2 cellular contexts compared by ENCODE assay signal in genomic region chr1:183069562-183070216, GRCh38.
TF ChIP-seq lines count a peak whose summit lies in the region.

No MANE protein-coding gene starts in this region.

TF ChIP-seq in HEK293, 187 proteins besides CTCF, POLR2A, EP300 and RAD21 (continued from another document):
- TF ChIP-seq, protein P1, sequence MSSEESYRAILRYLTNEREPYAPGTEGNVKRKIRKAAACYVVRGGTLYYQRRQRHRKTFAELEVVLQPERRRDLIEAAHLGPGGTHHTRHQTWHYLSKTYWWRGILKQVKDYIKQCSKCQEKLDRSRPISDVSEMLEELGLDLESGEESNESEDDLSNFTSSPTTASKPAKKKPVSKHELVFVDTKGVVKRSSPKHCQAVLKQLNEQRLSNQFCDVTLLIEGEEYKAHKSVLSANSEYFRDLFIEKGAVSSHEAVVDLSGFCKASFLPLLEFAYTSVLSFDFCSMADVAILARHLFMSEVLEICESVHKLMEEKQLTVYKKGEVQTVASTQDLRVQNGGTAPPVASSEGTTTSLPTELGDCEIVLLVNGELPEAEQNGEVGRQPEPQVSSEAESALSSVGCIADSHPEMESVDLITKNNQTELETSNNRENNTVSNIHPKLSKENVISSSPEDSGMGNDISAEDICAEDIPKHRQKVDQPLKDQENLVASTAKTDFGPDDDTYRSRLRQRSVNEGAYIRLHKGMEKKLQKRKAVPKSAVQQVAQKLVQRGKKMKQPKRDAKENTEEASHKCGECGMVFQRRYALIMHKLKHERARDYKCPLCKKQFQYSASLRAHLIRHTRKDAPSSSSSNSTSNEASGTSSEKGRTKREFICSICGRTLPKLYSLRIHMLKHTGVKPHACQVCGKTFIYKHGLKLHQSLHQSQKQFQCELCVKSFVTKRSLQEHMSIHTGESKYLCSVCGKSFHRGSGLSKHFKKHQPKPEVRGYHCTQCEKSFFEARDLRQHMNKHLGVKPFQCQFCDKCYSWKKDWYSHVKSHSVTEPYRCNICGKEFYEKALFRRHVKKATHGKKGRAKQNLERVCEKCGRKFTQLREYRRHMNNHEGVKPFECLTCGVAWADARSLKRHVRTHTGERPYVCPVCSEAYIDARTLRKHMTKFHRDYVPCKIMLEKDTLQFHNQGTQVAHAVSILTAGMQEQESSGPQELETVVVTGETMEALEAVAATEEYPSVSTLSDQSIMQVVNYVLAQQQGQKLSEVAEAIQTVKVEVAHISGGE (tag by site-specific recombination; conservative IDR thresholded peaks at IDR 0.05; ENCODE audit: low read depth) = no peak
- TF ChIP-seq ZNF341 (tag by site-specific recombination; IDR thresholded peaks at IDR 0.05; ENCODE audit: low read depth) (peak; percentile 90), GFI1B (tag by site-specific recombination; IDR thresholded peaks at IDR 0.05) (0 out of 2 replicates have a peak, but pooled peaks have one; percentile 23), GLIS2 (tag by site-specific recombination; IDR thresholded peaks at IDR 0.05) (no peak), ZNF843 (tag by site-specific recombination; IDR thresholded peaks at IDR 0.05) (peak; percentile 45; the same call in 1 of the 2 replicates), OSR2 (tag by site-specific recombination; IDR thresholded peaks at IDR 0.05) (0 out of 2 replicates have a peak, but pooled peaks have one; percentile 21), ZNF571 (tag by site-specific recombination; IDR thresholded peaks at IDR 0.05) (no peak), TCF7L2 (IDR thresholded peaks at IDR 0.05; ENCODE audit: borderline replicate concordance, low read depth, low read length) (no peak), PRDM6 (tag by site-specific recombination; IDR thresholded peaks at IDR 0.05) (peak; percentile 59), ZNF629 (tag by site-specific recombination; IDR thresholded peaks at IDR 0.05) (peak; percentile 24; the same call in 1 of the 2 replicates), ZNF146 (tag by site-specific recombination; IDR thresholded peaks at IDR 0.05) (no peak), PRDM1 (tag by site-specific recombination; IDR thresholded peaks at IDR 0.05) (no peak), ZNF404 (tag by site-specific recombination; IDR thresholded peaks at IDR 0.05) (no peak), KLF9 (tag by site-specific recombination; IDR thresholded peaks at IDR 0.05; ENCODE audit: low read depth) (no peak), ZNF76 (tag by site-specific recombination; IDR thresholded peaks at IDR 0.05; ENCODE audit: borderline replicate concordance, low read depth) (no peak), ZBTB17 (tag by site-specific recombination; IDR thresholded peaks at IDR 0.05) (peak; percentile 38; the same call in 1 of the 2 replicates), ZSCAN5A (tag by site-specific recombination; IDR thresholded peaks at IDR 0.05) (no peak), ZNF169 (tag by site-specific recombination; IDR thresholded peaks at IDR 0.05) (no peak), HOXD13 (CRISPR knock-in tag; IDR thresholded peaks at IDR 0.05; ENCODE audit: borderline replicate concordance) (no peak), ZFP69B (tag by site-specific recombination; IDR thresholded peaks at IDR 0.05) (no peak)
- TF ChIP-seq, protein P2, sequence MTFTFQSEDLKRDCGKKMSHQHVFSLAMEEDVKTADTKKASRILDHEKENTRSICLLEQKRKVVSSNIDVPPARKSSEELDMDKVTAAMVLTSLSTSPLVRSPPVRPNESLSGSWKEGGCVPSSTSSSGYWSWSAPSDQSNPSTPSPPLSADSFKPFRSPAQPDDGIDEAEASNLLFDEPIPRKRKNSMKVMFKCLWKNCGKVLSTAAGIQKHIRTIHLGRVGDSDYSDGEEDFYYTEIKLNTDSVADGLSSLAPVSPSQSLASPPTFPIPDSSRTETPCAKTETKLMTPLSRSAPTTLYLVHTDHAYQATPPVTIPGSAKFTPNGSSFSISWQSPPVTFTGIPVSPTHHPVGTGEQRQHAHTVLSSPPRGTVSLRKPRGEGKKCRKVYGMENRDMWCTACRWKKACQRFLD (tag by site-specific recombination; IDR thresholded peaks at IDR 0.05) = no peak

TF ChIP-seq in liver, 16 proteins besides CTCF, POLR2A, EP300 and RAD21:
- TF ChIP-seq REST (IDR thresholded peaks at IDR 0.05) (no peak), JUND (IDR thresholded peaks at IDR 0.05) (no peak), TAF1 (conservative IDR thresholded peaks at IDR 0.05) (no peak), RXRA (IDR thresholded peaks at IDR 0.05) (peak; percentile 47 to 52), HNF4A (conservative IDR thresholded peaks at IDR 0.05) (peak in 1 of 2 donors; percentile 5)
- TF ChIP-seq, protein P3, sequence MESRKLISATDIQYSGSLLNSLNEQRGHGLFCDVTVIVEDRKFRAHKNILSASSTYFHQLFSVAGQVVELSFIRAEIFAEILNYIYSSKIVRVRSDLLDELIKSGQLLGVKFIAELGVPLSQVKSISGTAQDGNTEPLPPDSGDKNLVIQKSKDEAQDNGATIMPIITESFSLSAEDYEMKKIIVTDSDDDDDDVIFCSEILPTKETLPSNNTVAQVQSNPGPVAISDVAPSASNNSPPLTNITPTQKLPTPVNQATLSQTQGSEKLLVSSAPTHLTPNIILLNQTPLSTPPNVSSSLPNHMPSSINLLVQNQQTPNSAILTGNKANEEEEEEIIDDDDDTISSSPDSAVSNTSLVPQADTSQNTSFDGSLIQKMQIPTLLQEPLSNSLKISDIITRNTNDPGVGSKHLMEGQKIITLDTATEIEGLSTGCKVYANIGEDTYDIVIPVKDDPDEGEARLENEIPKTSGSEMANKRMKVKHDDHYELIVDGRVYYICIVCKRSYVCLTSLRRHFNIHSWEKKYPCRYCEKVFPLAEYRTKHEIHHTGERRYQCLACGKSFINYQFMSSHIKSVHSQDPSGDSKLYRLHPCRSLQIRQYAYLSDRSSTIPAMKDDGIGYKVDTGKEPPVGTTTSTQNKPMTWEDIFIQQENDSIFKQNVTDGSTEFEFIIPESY (IDR thresholded peaks at IDR 0.05) = no peak
